In the genomic region with DNA sequence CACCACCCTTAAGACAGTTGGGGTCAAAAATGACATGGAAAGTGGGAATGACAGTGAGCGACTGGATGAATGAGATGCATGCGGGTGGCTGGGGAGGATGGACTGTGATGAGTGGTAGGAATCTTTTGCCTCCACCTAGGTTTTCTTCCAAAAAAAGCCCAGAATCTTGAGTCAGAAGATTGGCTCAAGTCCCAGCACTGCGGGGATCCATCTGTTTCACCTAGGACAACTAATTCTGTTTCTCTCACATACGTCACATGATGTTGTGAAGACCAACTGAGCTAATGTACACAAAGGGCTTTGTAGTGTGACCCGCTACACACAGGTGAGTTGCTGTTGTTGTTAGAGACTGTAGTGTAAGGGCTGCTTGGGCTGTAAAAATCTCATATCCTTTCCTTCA, we compare ENCODE assay signal across 14 cellular contexts. TPM values are rescaled to one million over a fixed set of nuclear protein-coding genes. Genes with fewer than 3 reads are reported as not detected.
DNase-seq lines count a peak whose midpoint lies in the region; ATAC-seq and TF ChIP-seq lines count a peak whose summit lies in the region.
"Had no signal": no experiment of that assay in that cellular context is flagged by ENCODE, and none has a peak within 500 bp of the region (broad histone marks: within the 10 kb centered on the region; RNA-seq: fewer than 3 reads in every experiment).

No MANE protein-coding gene starts in this region.

- no peak overlapping the region for H3K4me2 ChIP-seq in GM23248 (ENCODE audit: unreplicated experiment)
- H3K4me2 ChIP-seq: A549 had no signal

- no peak for TF ChIP-seq EP300 in stomach (IDR thresholded peaks at IDR 0.05)

- no peak overlapping the region for H2AFZ ChIP-seq in GM23248

- H3K4me1 ChIP-seq in GM23248 (ENCODE audit: insufficient read depth) = 0 out of 2 replicates have a peak, but pooled peaks cover 3% of the 10 kb centered on the region
- H3K4me1 ChIP-seq in stomach = peaks cover 0 to 13% (median 5%) of the 10 kb centered on the region in 4 donors
- H3K4me1 ChIP-seq: BE2C had no signal

- no peaks in the 10 kb centered on the region for H4K20me1 ChIP-seq in GM23248 (ENCODE audit: insufficient read depth)

- no peak overlapping the region for H3K9ac ChIP-seq in GM23248

- no peaks in the 10 kb centered on the region for H3K79me2 ChIP-seq in GM23248 (ENCODE audit: insufficient read depth)

- no peak overlapping the region for H3K27ac ChIP-seq in GM23248
- peak overlapping the region in 4 of 5 donors; percentile 70 to 82 (median 74) for H3K27ac ChIP-seq in stomach
- H3K27ac ChIP-seq: C4-2B had no signal

- no peak for ATAC-seq in GM21528 (IDR thresholded peaks at IDR 0.05; ENCODE audit: low FRiP score, unreplicated experiment)

- TF ChIP-seq CTCF in epithelial cell of esophagus (IDR thresholded peaks at IDR 0.05; ENCODE audit: insufficient read depth, low read depth, low read length, missing control alignments) = no peak
- TF ChIP-seq CTCF in stomach (IDR thresholded peaks at IDR 0.05) = no peak

- intact Hi-C loops in stomach (cut with DNase I; ENCODE audit: low total_unique reads) = no loop called here

- H3K9me3 ChIP-seq in GM23248 (ENCODE audit: low read depth) (no peaks in the 10 kb centered on the region), stomach (no peaks in the 10 kb centered on the region)
- H3K9me3 ChIP-seq: BE2C had no signal

- WGBS in GM23248 (ENCODE audit: low coverage in 1 of 2, low lambda C conversion rate in 2 of 2, missing lambda C conversion rate in 2 of 2), 2 experiments = 75 to 78% methylated on average over 5 of the region's 5 CpGs
- 77 to 91% (median 81%) methylated on average over 5 of the region's 5 CpGs for WGBS in stomach, 5 donors

- H3K4me3 ChIP-seq in GM23248 (no peak overlapping the region), epithelial cell of esophagus (ENCODE audit: low read length) (no peak overlapping the region), stomach (no peak overlapping the region)
- H3K4me3 ChIP-seq: A549 had no signal

- DNase-seq in GM23248 = peak; percentile 24
- DNase-seq in HT1080 (ENCODE audit: low read depth) = peak; percentile 13
- DNase-seq in epithelial cell of esophagus (ENCODE audit: low read depth) = peak; percentile 16
- DNase-seq in stomach = no peak
- DNase-seq in SHP77 treated with DMSO at 0.1 percent for 48 hours (lab: John Stamatoyannopoulos, UW) = no peak
- no peak for DNase-seq in NCI-H146 treated with DMSO at 0.1 percent for 48 hours (lab: John Stamatoyannopoulos, UW; ENCODE audit: unreplicated experiment)
- DNase-seq: BE2C; CD4-positive, alpha-beta memory T cell; DND-41; GF-D8; HCEC 1CT had no signal

- H3F3A ChIP-seq in GM23248 (ENCODE audit: insufficient read depth) = no peaks in the 10 kb centered on the region

- no peaks in the 10 kb centered on the region for H3K36me3 ChIP-seq in GM23248 (ENCODE audit: low read depth)
- no peaks in the 10 kb centered on the region for H3K36me3 ChIP-seq in stomach
- H3K36me3 ChIP-seq: BE2C had no signal

- H3K27me3 ChIP-seq in GM23248 (replicated peaks; ENCODE audit: insufficient read depth) = no peaks in the 10 kb centered on the region
- H3K27me3 ChIP-seq in stomach = no peaks in the 10 kb centered on the region

- in situ Hi-C loops in GM23248 (cut with MboI) = no loop called here

- TF ChIP-seq POLR2A in stomach (IDR thresholded peaks at IDR 0.05) = no peak

- no peaks in the 10 kb centered on the region for H3K9me2 ChIP-seq in GM23248 (ENCODE audit: insufficient read depth)

RNA-seq across cellular contexts. Expression of a gene that starts 58.5 kb away (rescaled TPM):
- total RNA-seq in GM23248 (2014; rRNA removed; shearing (Covaris generic)) = 12.9 and 15.6 TPM in 2 replicates
- polyA plus RNA-seq in GM23248 (2016; fragmentation: Nextera tagmentation; extraction: Ambion mirVana) (22.2 and 25.7 TPM in 2 replicates), stomach (1 to 10 TPM; 1.9 to 2.0 (median 2.0) TPM)
- 28.3 and 44.3 TPM in 2 replicates for total RNA-seq in HT1080 (2014; rRNA removed; shearing (Covaris generic))
- 13.9 and 14.2 TPM in 2 replicates for polyA plus RNA-seq in HT1080 (2015; cell fraction: cytosol; rRNA removed)
- polyA plus RNA-seq in HT1080 (2015; cell fraction: nucleus; rRNA removed) = 26.4 and 27.6 TPM in 2 replicates
- 10 to 100 TPM in 2 of 5 donors, 1 to 10 TPM in 3; 3.2 to 13.0 (median 8.3) TPM for total RNA-seq in stomach

Comparison
In these comparisons a context has a peak if more than half of its experiments do, and no peak if none do; other contexts are left out.
1. DNase-seq: peak in GM23248 (single experiment), HT1080 (single experiment) and epithelial cell of esophagus (single experiment); none in stomach (single experiment), SHP77 treated with DMSO at 0.1 percent for 48 hours (single experiment) and NCI-H146 treated with DMSO at 0.1 percent for 48 hours (single experiment).